9 cellular contexts compared by ENCODE assay signal in the genomic region with DNA sequence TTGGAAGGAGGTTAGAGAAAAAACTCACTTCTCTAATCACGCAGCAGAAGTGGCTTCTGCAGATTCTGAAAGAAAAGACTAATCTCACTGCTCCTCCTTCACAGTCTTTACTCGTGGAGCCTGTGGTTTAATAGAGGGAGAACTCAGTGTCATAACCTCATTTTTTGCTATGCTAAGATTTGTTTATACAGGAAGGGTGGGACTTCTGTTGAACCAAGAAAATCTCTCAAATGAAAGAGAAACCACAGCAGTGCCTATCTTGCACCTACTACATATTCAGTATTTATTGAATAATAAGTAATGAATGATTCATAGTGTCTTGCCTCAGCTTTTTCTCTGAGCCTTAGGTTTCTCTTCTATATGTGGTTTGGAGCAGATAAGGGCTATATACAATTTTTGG.
DNase-seq lines count a peak whose midpoint lies in the region; ATAC-seq and TF ChIP-seq lines count a peak whose summit lies in the region.
"Had no signal": no experiment of that assay in that cellular context is flagged by ENCODE, and none has a peak within 500 bp of the region (broad histone marks: within the 10 kb centered on the region; RNA-seq: fewer than 3 reads in every experiment).

No MANE protein-coding gene starts in this region.

- H3K9me2 ChIP-seq in PC-3 (replicated peaks; ENCODE audit: low read length), result no peaks in the 10 kb centered on the region

- no peak overlapping the region for H3K9ac ChIP-seq in PC-3 (ENCODE audit: low read length)
- H3K9ac ChIP-seq: KMS-11 had no signal

- CTCF ChIA-PET in PC-3 (lab: Charles Lee), result no interaction called here

- POLR2A ChIA-PET in PC-3 (lab: Charles Lee; ENCODE audit: unreplicated experiment), result no interaction called here

- H3K27me3 Mint-ChIP-seq in T-helper 2 cell treated with Interferon-gamma antibody and Interleukin-4, amounts not matched to agents 5 μg/mL and 100 μg/mL, for 36 hours (ENCODE audit: low read depth), result no peaks in the 10 kb centered on the region
- no peaks in the 10 kb centered on the region for H3K27me3 Mint-ChIP-seq in natural killer cell treated with Interleukin-12 subunit alpha and Interleukin-12 subunit beta and Interleukin-15 and Interleukin-18, amount 100 ng/mL, for 72 hours

- no peak overlapping the region for H3K4me2 ChIP-seq in PC-3 (ENCODE audit: low read length)
- H3K4me2 ChIP-seq: KMS-11 had no signal

- H3K27ac ChIP-seq in PC-3 (ENCODE audit: low read length), result no peak overlapping the region
- H3K27ac ChIP-seq: KMS-11 had no signal

- peaks cover 14% of the 10 kb centered on the region for H3K4me1 Mint-ChIP-seq in T-helper 2 cell treated with Interferon-gamma antibody and Interleukin-4, amounts not matched to agents 5 μg/mL and 100 μg/mL, for 36 hours (ENCODE audit: low read depth)
- peaks cover 12 to 16% of the 10 kb centered on the region in 2 donors for H3K4me1 Mint-ChIP-seq in natural killer cell treated with Interleukin-12 subunit alpha and Interleukin-12 subunit beta and Interleukin-15 and Interleukin-18, amount 100 ng/mL, for 72 hours (ENCODE audit: low read depth in 2 of 2)

- TF ChIP-seq CTCF in PC-3 (conservative IDR thresholded peaks at IDR 0.05; ENCODE audit: low read depth, low read length), result no peak

- H4K20me1 ChIP-seq in PC-3 (ENCODE audit: low read length), result no peaks in the 10 kb centered on the region

- no peak overlapping the region for H3K4me3 ChIP-seq in PC-3 (ENCODE audit: low read length)
- H3K4me3 ChIP-seq: skin epidermis had no signal

- peaks cover 27% of the 10 kb centered on the region for H3K9me3 Mint-ChIP-seq in T-helper 2 cell treated with Interferon-gamma antibody and Interleukin-4, amounts not matched to agents 5 μg/mL and 100 μg/mL, for 36 hours
- H3K9me3 Mint-ChIP-seq in natural killer cell treated with Interleukin-12 subunit alpha and Interleukin-12 subunit beta and Interleukin-15 and Interleukin-18, amount 100 ng/mL, for 72 hours, result no peaks in the 10 kb centered on the region

- no peaks in the 10 kb centered on the region for H3K79me2 ChIP-seq in PC-3 (ENCODE audit: low read length)

- H3K4me1 ChIP-seq in PC-3 (ENCODE audit: insufficient read depth, low read length), result no peaks in the 10 kb centered on the region

- H2AFZ ChIP-seq in PC-3 (ENCODE audit: low read length), result no peak overlapping the region

- H3K4me3 Mint-ChIP-seq in T-helper 2 cell treated with Interferon-gamma antibody and Interleukin-4, amounts not matched to agents 5 μg/mL and 100 μg/mL, for 36 hours, result peak overlapping the region; percentile 66
- H3K4me3 Mint-ChIP-seq in natural killer cell treated with Interleukin-12 subunit alpha and Interleukin-12 subunit beta and Interleukin-15 and Interleukin-18, amount 100 ng/mL, for 72 hours, result peak overlapping the region; percentile 71

- DNase-seq in T-helper 2 cell treated with Interferon-gamma antibody and Interleukin-4, amounts not matched to agents 5 μg/mL and 100 μg/mL, for 36 hours (ENCODE audit: low spot score), result no peak
- no peak for DNase-seq in natural killer cell treated with Interleukin-12 subunit alpha and Interleukin-12 subunit beta and Interleukin-15 and Interleukin-18, amount 100 ng/mL, for 72 hours (ENCODE audit: low spot score)
- DNase-seq in PC-3, result no peak
- no peak for DNase-seq in OCI-M2 (lab: John Stamatoyannopoulos, UW; ENCODE audit: unreplicated experiment)
- no peak for DNase-seq in epidermal melanocyte (ENCODE audit: insufficient read length, low spot score)

- no peaks in the 10 kb centered on the region for H3K36me3 ChIP-seq in PC-3 (ENCODE audit: low read depth, low read length)

- intact Hi-C loops in PC-3 (cut with micrococcal nuclease), result no loop called here

- H3F3A ChIP-seq in PC-3 (ENCODE audit: low read length, unreplicated experiment), result no peaks in the 10 kb centered on the region

- no peaks in the 10 kb centered on the region for H3K9me3 ChIP-seq in PC-3 (ENCODE audit: low read length)

- BruUV-seq in PC-3 (replicated peaks; lab: Mats Ljungman, UMichigan), result no TSS peak

- no peaks in the 10 kb centered on the region for H3K27me3 ChIP-seq in PC-3 (ENCODE audit: low read length)

- H3K27ac Mint-ChIP-seq in T-helper 2 cell treated with Interferon-gamma antibody and Interleukin-4, amounts not matched to agents 5 μg/mL and 100 μg/mL, for 36 hours, result peak overlapping the region; percentile 85
- peak overlapping the region; percentile 50 to 90 for H3K27ac Mint-ChIP-seq in natural killer cell treated with Interleukin-12 subunit alpha and Interleukin-12 subunit beta and Interleukin-15 and Interleukin-18, amount 100 ng/mL, for 72 hours

- peak; percentile 74 for ATAC-seq in GM19043 (IDR thresholded peaks at IDR 0.05; ENCODE audit: low read depth, unreplicated experiment)
- peak; percentile 73 for ATAC-seq in HG02678 (IDR thresholded peaks at IDR 0.05; ENCODE audit: unreplicated experiment)
- ATAC-seq in natural killer cell treated with Interleukin-12 subunit alpha and Interleukin-12 subunit beta and Interleukin-15 and Interleukin-18, amount 100 ng/mL, for 72 hours, result peak; percentile 66 to 74
- no peak for ATAC-seq in PC-3

- peaks cover 12% of the 10 kb centered on the region for H3K36me3 Mint-ChIP-seq in T-helper 2 cell treated with Interferon-gamma antibody and Interleukin-4, amounts not matched to agents 5 μg/mL and 100 μg/mL, for 36 hours (ENCODE audit: low read depth)
- H3K36me3 Mint-ChIP-seq in natural killer cell treated with Interleukin-12 subunit alpha and Interleukin-12 subunit beta and Interleukin-15 and Interleukin-18, amount 100 ng/mL, for 72 hours, result peaks cover 10% of the 10 kb centered on the region
